ENCODE assay signal across 8 cellular contexts in genomic region chr19:35869327-35870123, GRCh38. TPM values are rescaled to one million over a fixed set of nuclear protein-coding genes. Genes with fewer than 3 reads are reported as not detected.
DNase-seq lines count a peak whose midpoint lies in the region; ATAC-seq lines count a peak whose summit lies in the region.

No MANE protein-coding gene starts in this region.

- H3K9me3 ChIP-seq in CD8-positive, alpha-beta memory T cell (ENCODE audit: low read length): no peaks in the 10 kb centered on the region

- CTCF ChIA-PET in CD8-positive, alpha-beta memory T cell (lab: Charles Lee): no interaction called here
- CTCF ChIA-PET in activated CD4-positive, alpha-beta T cell treated with anti-CD3 and anti-CD28 coated beads for 36 hours (lab: Charles Lee): interaction anchor here (0.7 to 1.3 kb wide), 6 partner anchors 14 to 175 kb away, joined by 3 to 7 read pairs (median 4); partner anchors contain the start of genes LIN37, PSENEN and U2AF1L4

- ATAC-seq in HG02798 (IDR thresholded peaks at IDR 0.05; ENCODE audit: poor library complexity, unreplicated experiment) (peak; percentile 57), left colon (peak; percentile 85), HG03520 (IDR thresholded peaks at IDR 0.05; ENCODE audit: unreplicated experiment) (no peak)
- peak; percentile 93 for ATAC-seq in activated CD4-positive, alpha-beta T cell treated with anti-CD3 and anti-CD28 coated beads for 36 hours

- no peaks in the 10 kb centered on the region for H3K36me3 ChIP-seq in CD8-positive, alpha-beta memory T cell (ENCODE audit: insufficient read depth, low read length)

- DNase-seq in CD8-positive, alpha-beta memory T cell: peak; percentile 71 to 80 (median 72)
- DNase-seq in NCI-H446 treated with DMSO at 0.1 percent for 48 hours (lab: John Stamatoyannopoulos, UW): peak; percentile 70
- peak; percentile 95 for DNase-seq in activated CD4-positive, alpha-beta T cell treated with anti-CD3 and anti-CD28 coated beads for 36 hours
- DNase-seq in cerebellar nuclear complex (lab: John Stamatoyannopoulos, UW): peak; percentile 28 to 46
- peak; percentile 64 to 80 for DNase-seq in left colon
- DNase-seq in stimulated activated CD4-positive, alpha-beta T cell treated with anti-CD3 and anti-CD28 coated beads, Interleukin-4, amount 100 ng/mL, for 4 hours: peak; percentile 75 to 85

- intact Hi-C loops in activated CD4-positive, alpha-beta T cell treated with anti-CD3 and anti-CD28 coated beads for 36 hours (cut with DNase I, micrococcal nuclease): loop anchor here (1.0 to 5.0 kb wide), 10 partner anchors 10 to 323 kb away; partner anchors contain the start of genes ALKBH6 (in 1 of the 2), ARHGAP33 (in 1 of the 2), LRFN3 (in 1 of the 2) and TBCB (in 1 of the 2)
- intact Hi-C loops in left colon (cut with DNase I, micrococcal nuclease): no loop called here

- peak overlapping the region; percentile 58 to 86 (median 72) for H3K4me3 Mint-ChIP-seq in CD8-positive, alpha-beta memory T cell
- peak overlapping the region; percentile 52 for H3K4me3 Mint-ChIP-seq in activated CD4-positive, alpha-beta T cell treated with anti-CD3 and anti-CD28 coated beads for 36 hours

- peaks cover 28 to 66% of the 10 kb centered on the region in 2 donors for H3K27me3 Mint-ChIP-seq in CD8-positive, alpha-beta memory T cell
- H3K27me3 Mint-ChIP-seq in activated CD4-positive, alpha-beta T cell treated with anti-CD3 and anti-CD28 coated beads for 36 hours: peaks cover 37% of the 10 kb centered on the region

- peak overlapping the region in 5 of 8 donors; percentile 12 to 79 (median 61) for H3K27ac Mint-ChIP-seq in CD8-positive, alpha-beta memory T cell
- no peak overlapping the region for H3K27ac Mint-ChIP-seq in activated CD4-positive, alpha-beta T cell treated with anti-CD3 and anti-CD28 coated beads for 36 hours

- H3K4me3 ChIP-seq in CD8-positive, alpha-beta memory T cell (ENCODE audit: low read length): peak overlapping the region; percentile 43

- no peaks in the 10 kb centered on the region for H3K36me3 Mint-ChIP-seq in CD8-positive, alpha-beta memory T cell
- no peaks in the 10 kb centered on the region for H3K36me3 Mint-ChIP-seq in activated CD4-positive, alpha-beta T cell treated with anti-CD3 and anti-CD28 coated beads for 36 hours (ENCODE audit: low read depth)

- POLR2A ChIA-PET in CD8-positive, alpha-beta memory T cell (lab: Charles Lee): no interaction called here
- POLR2A ChIA-PET in activated CD4-positive, alpha-beta T cell treated with anti-CD3 and anti-CD28 coated beads for 36 hours (lab: Charles Lee): interaction anchor here (0.6 to 1.0 kb wide), 4 partner anchors 9 to 149 kb away, joined by 3 to 4 read pairs (median 4); no protein-coding TSS in a partner anchor

- peaks cover 12 to 23% (median 14%) of the 10 kb centered on the region in 3 donors for H3K4me1 Mint-ChIP-seq in CD8-positive, alpha-beta memory T cell
- H3K4me1 Mint-ChIP-seq in activated CD4-positive, alpha-beta T cell treated with anti-CD3 and anti-CD28 coated beads for 36 hours: peaks cover 14% of the 10 kb centered on the region

- H3K4me1 ChIP-seq in CD8-positive, alpha-beta memory T cell (ENCODE audit: insufficient read depth, low read length): peaks cover 18% of the 10 kb centered on the region

- H3K27ac ChIP-seq in CD8-positive, alpha-beta memory T cell (ENCODE audit: low read depth, low read length): no peak overlapping the region

- no peaks in the 10 kb centered on the region for H3K9me3 Mint-ChIP-seq in CD8-positive, alpha-beta memory T cell
- H3K9me3 Mint-ChIP-seq in activated CD4-positive, alpha-beta T cell treated with anti-CD3 and anti-CD28 coated beads for 36 hours (ENCODE audit: low read depth): no peaks in the 10 kb centered on the region

- peaks cover 30% of the 10 kb centered on the region for H3K27me3 ChIP-seq in CD8-positive, alpha-beta memory T cell (ENCODE audit: insufficient read depth, low read length, poor library complexity, severe bottlenecking)

RNA-seq across cellular contexts. Expression of gene APLP1, which starts 1.2 kb away (rescaled TPM):
- total RNA-seq in CD8-positive, alpha-beta memory T cell: under 1 TPM; 0.85 to 0.86 TPM
- polyA plus RNA-seq in CD8-positive, alpha-beta memory T cell: not detected
- total RNA-seq in activated CD4-positive, alpha-beta T cell treated with anti-CD3 and anti-CD28 coated beads for 36 hours: 1 to 10 TPM; 2.3 to 3.0 TPM
- 1 to 10 TPM; 1.8 to 4.7 TPM for total RNA-seq in left colon

RNA-seq across cellular contexts. Expression of gene KIRREL2, which starts 12.8 kb away (rescaled TPM):
- under 1 TPM; 0.62 to 0.83 TPM for total RNA-seq in CD8-positive, alpha-beta memory T cell
- polyA plus RNA-seq in CD8-positive, alpha-beta memory T cell: not detected
- total RNA-seq in activated CD4-positive, alpha-beta T cell treated with anti-CD3 and anti-CD28 coated beads for 36 hours: under 1 TPM; 0.93 to 0.98 TPM
- under 1 TPM in 1 of 2 donors, not detected in 1; 0.11 TPM for total RNA-seq in left colon

RNA-seq across cellular contexts. Expression of gene NPHS1, which starts 17.2 kb away (rescaled TPM):
- not detected for total RNA-seq in CD8-positive, alpha-beta memory T cell
- polyA plus RNA-seq in CD8-positive, alpha-beta memory T cell: not detected
- total RNA-seq in activated CD4-positive, alpha-beta T cell treated with anti-CD3 and anti-CD28 coated beads for 36 hours: not detected
- total RNA-seq in left colon: not detected

RNA-seq across cellular contexts. Expression of gene NFKBID, which starts 30.8 kb away (rescaled TPM):
- total RNA-seq in CD8-positive, alpha-beta memory T cell: 10 to 100 TPM; 63.3 to 66.5 TPM
- 3.0 TPM for polyA plus RNA-seq in CD8-positive, alpha-beta memory T cell
- total RNA-seq in activated CD4-positive, alpha-beta T cell treated with anti-CD3 and anti-CD28 coated beads for 36 hours: 10 to 100 TPM; 60.1 TPM
- total RNA-seq in left colon: 10 to 100 TPM; 10.0 to 10.1 TPM

RNA-seq across cellular contexts. Expression of gene HCST, which starts 32.8 kb away (rescaled TPM):
- 10 to 100 TPM; 53.4 to 60.1 TPM for total RNA-seq in CD8-positive, alpha-beta memory T cell
- 1,883 TPM for polyA plus RNA-seq in CD8-positive, alpha-beta memory T cell
- total RNA-seq in activated CD4-positive, alpha-beta T cell treated with anti-CD3 and anti-CD28 coated beads for 36 hours: 10 to 100 TPM; 27.0 to 32.7 TPM
- 1 to 10 TPM; 1.0 to 6.1 TPM for total RNA-seq in left colon

Comparison
In these comparisons a context has a peak if more than half of its experiments do, and no peak if none do; other contexts are left out.
1. DNase-seq: peak in every context shown above with its lines; median percentile 95 in activated CD4-positive, alpha-beta T cell treated with anti-CD3 and anti-CD28 coated beads for 36 hours; 80 in stimulated activated CD4-positive, alpha-beta T cell treated with anti-CD3 and anti-CD28 coated beads, Interleukin-4, amount 100 ng/mL, for 4 hours; 72 in CD8-positive, alpha-beta memory T cell; 72 in left colon; 70 in NCI-H446 treated with DMSO at 0.1 percent for 48 hours; 37 in cerebellar nuclear complex.
2. intact Hi-C loops: an anchor here in activated CD4-positive, alpha-beta T cell treated with anti-CD3 and anti-CD28 coated beads for 36 hours (1.0 to 5.0 kb wide); none called in left colon.